In genomic region chr13:110164706-110165105, GRCh38 we compare ENCODE assay signal across 9 cellular contexts.
"Had no signal": no experiment of that assay in that cellular context is flagged by ENCODE, and none has a peak within 500 bp of the region (broad histone marks: within the 10 kb centered on the region; RNA-seq: fewer than 3 reads in every experiment).

No MANE protein-coding gene starts in this region.

- H3K27ac Mint-ChIP-seq: HFFc6, IgD-negative memory B cell had no signal

- ATAC-seq: HCT116, HepG2 had no signal

- DNase-seq: GM23248, GOT3, H7, HFFc6 had no signal

- H3K9ac ChIP-seq: GM23248 had no signal

- H2AFZ ChIP-seq: GM23248 had no signal

- H3K4me3 ChIP-seq: GM23248, HAP-1 had no signal

- H3K27me3 Mint-ChIP-seq: IgD-negative memory B cell had no signal

- H3K27ac ChIP-seq: GM23248, HL-60 had no signal

- FAIRE-seq: HepG2 had no signal

- H3K36me3 ChIP-seq: HAP-1 had no signal

- H3K36me3 Mint-ChIP-seq: IgD-negative memory B cell had no signal

- H3K4me1 ChIP-seq: HAP-1 had no signal

- H3K4me3 Mint-ChIP-seq: HFFc6, IgD-negative memory B cell had no signal

- H3K9me3 Mint-ChIP-seq: HFFc6 had no signal

- H3K9me3 ChIP-seq: HAP-1 had no signal
